ENCODE assay signal across 19 cellular contexts in the genomic region with DNA sequence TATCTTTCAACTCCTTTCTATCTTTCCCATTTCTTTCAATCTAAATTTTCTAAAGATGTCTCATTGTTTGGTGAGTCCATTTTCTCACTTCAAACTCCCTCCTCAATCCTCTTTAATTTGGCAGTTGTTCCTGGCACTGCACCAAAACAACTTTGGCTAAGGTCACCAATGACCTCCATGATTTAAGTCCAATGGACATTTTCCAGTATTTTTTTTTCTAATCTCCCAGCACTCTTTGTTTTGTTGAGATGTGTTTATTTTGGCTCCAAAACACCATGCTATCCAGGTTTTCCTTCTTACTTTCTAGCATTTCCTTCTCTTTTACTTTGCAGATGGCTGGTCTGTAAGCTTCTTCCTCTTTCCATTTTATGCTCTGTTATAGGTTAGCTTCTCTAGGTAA. TPM values are rescaled to one million over a fixed set of nuclear protein-coding genes. Genes with fewer than 3 reads are reported as not detected.
A peak's percentile ranks its signal among the peaks of the same experiment; 100 is the strongest.
DNase-seq lines count a peak whose midpoint lies in the region; ATAC-seq lines count a peak whose summit lies in the region.
"Had no signal": no experiment of that assay in that cellular context is flagged by ENCODE, and none has a peak within 500 bp of the region (broad histone marks: within the 10 kb centered on the region; RNA-seq: fewer than 3 reads in every experiment).

No MANE protein-coding gene starts in this region.

- ATAC-seq in esophagus mucosa = no peak
- ATAC-seq: activated naive CD4-positive, alpha-beta T cell treated with anti-CD3 and anti-CD28 coated beads, Interleukin-2, amount 50 U/mL, for 72 hours; stimulated activated naive B cell treated with anti-CD40 and anti-IgM and Interleukin-4, amounts not matched to agents 10 μg/mL and 1 μg/mL and 100 μg/mL, for 72 hours had no signal

- DNase-seq in Daoy (ENCODE audit: low read depth) = peak; percentile 27
- DNase-seq in NCI-H446 treated with DMSO at 0.1 percent for 48 hours (lab: John Stamatoyannopoulos, UW) = peak; percentile 81
- DNase-seq in dermis microvascular lymphatic vessel endothelial cell (ENCODE audit: low read depth in 2 of 2) = peak; percentile 84 to 96
- peak; percentile 12 for DNase-seq in pons (ENCODE audit: low spot score)
- no peak for DNase-seq in SHP77 (lab: John Stamatoyannopoulos, UW)
- no peak for DNase-seq in NAMALWA (ENCODE audit: low spot score)
- no peak for DNase-seq in activated gamma-delta T cell (lab: John Stamatoyannopoulos, UW)
- DNase-seq: activated CD4-positive, alpha-beta T cell treated with anti-CD3 and anti-CD28 coated beads, Interleukin-2, amount 50 U/mL, for 1 hour; activated T-cell treated with anti-CD3 and anti-CD28 coated beads, Interleukin-2, amount 50 U/mL, for 1 hour; Caco-2; H9; islet precursor cell; NCI-H1417; NCI-H226; small intestine; stimulated activated naive B cell treated with anti-CD40 and anti-IgM and Interleukin-4, amounts not matched to agents 10 μg/mL and 1 μg/mL and 100 μg/mL, for 72 hours had no signal

RNA-seq across cellular contexts. Expression of gene OTOGL, which starts 42.5 kb away (rescaled TPM):
- total RNA-seq in Daoy (2014; rRNA removed; shearing (Covaris generic)) = 1.0 and 1.4 TPM in 2 replicates
- total RNA-seq in dermis microvascular lymphatic vessel endothelial cell (0.13 and 0.26 TPM in 2 replicates), esophagus mucosa (0.04 TPM)
- total RNA-seq: activated naive CD4-positive, alpha-beta T cell treated with anti-CD3 and anti-CD28 coated beads, Interleukin-2, amount 50 U/mL, for 72 hours; G401 had no signal

Comparison
In these comparisons a context has a peak if more than half of its experiments do, and no peak if none do; other contexts are left out.
1. DNase-seq: peak in Daoy (single experiment), NCI-H446 treated with DMSO at 0.1 percent for 48 hours (single experiment), dermis microvascular lymphatic vessel endothelial cell (2 of 2) and pons (single experiment); none in SHP77 (0 of 2), NAMALWA (single experiment) and activated gamma-delta T cell (single experiment).